In the genomic region with DNA sequence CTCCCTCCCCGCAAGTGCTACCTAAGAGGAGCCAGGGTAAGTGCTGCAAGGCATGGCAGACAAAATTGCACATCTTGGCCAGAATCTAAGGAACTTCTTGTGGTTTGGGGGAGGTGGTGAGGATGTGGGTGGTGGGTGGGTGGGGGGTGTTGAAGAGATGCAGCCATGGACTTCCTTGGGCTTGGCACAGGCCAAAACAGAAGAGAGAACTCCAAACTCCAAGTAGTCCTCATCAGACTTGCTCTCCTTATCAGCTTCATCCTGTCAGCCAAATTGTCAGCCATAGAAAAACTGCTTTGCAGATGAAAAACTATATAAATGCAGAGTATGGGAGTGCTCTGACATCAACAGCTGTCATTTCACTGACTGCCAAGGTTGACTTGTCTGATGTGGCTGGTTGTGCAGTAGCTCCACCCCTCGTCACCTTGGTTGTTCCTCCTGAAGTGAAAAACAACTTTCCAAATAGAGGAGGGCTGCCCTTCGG, we compare ENCODE assay signal across 14 cellular contexts. TPM values are rescaled to one million over a fixed set of nuclear protein-coding genes. Genes with fewer than 3 reads are reported as not detected.
DNase-seq lines count a peak whose midpoint lies in the region; ATAC-seq lines count a peak whose summit lies in the region.
"Had no signal": no experiment of that assay in that cellular context is flagged by ENCODE, and none has a peak within 500 bp of the region (broad histone marks: within the 10 kb centered on the region; RNA-seq: fewer than 3 reads in every experiment).

No MANE protein-coding gene starts in this region.

- DNase-seq in stimulated activated CD8-positive, alpha-beta memory T cell treated with anti-CD3 and anti-CD28 coated beads, Interleukin-12 subunit alpha, Interleukin-12 subunit beta, amount 100 ng/mL, for 1 hour (ENCODE audit: low read depth), result peak; percentile 32
- DNase-seq in stimulated activated CD8-positive, alpha-beta memory T cell treated with anti-CD3 and anti-CD28 coated beads, Interleukin-4, amount 100 ng/mL, for 48 hours, result no peak
- peak; percentile 35 to 43 for DNase-seq in activated T-cell treated with anti-CD3 and anti-CD28 coated beads, Interleukin-2, amount 50 U/mL, for 72 hours
- DNase-seq in immature natural killer cell (peak; percentile 47 to 53 (median 49)), kidney glomerular epithelial cell (lab: John Stamatoyannopoulos, UW) (no peak), NCI-H1105 (lab: John Stamatoyannopoulos, UW) (no peak)
- DNase-seq: NK-92 treated with Interleukin-12 subunit alpha and Interleukin-12 subunit beta, amount 100 ng/mL, for 24 hours; stimulated activated naive B cell treated with anti-CD40 and anti-IgM and Interleukin-4, amounts not matched to agents 10 μg/mL and 1 μg/mL and 100 μg/mL, for 72 hours had no signal

- no peaks in the 10 kb centered on the region for H3K27me3 Mint-ChIP-seq in activated T-cell treated with anti-CD3 and anti-CD28 coated beads, Interleukin-2, amount 50 U/mL, for 72 hours (ENCODE audit: low read depth)
- peaks cover 0 to 2% (median 2%) of the 10 kb centered on the region in 3 donors for H3K27me3 Mint-ChIP-seq in immature natural killer cell (ENCODE audit: low read depth in 3 of 3)
- H3K27me3 Mint-ChIP-seq: stimulated activated naive B cell treated with anti-CD40 and anti-IgM and Interleukin-4, amounts not matched to agents 10 μg/mL and 1 μg/mL and 100 μg/mL, for 72 hours had no signal

- H3K27ac Mint-ChIP-seq in activated T-cell treated with anti-CD3 and anti-CD28 coated beads, Interleukin-2, amount 50 U/mL, for 72 hours, result peak overlapping the region; percentile 87
- peak overlapping the region; percentile 72 to 92 (median 86) for H3K27ac Mint-ChIP-seq in immature natural killer cell
- H3K27ac Mint-ChIP-seq: stimulated activated naive B cell treated with anti-CD40 and anti-IgM and Interleukin-4, amounts not matched to agents 10 μg/mL and 1 μg/mL and 100 μg/mL, for 72 hours had no signal

- peaks cover 82% of the 10 kb centered on the region for H3K4me1 Mint-ChIP-seq in activated T-cell treated with anti-CD3 and anti-CD28 coated beads, Interleukin-2, amount 50 U/mL, for 72 hours (ENCODE audit: low read depth)
- peaks cover 72 to 81% of the 10 kb centered on the region in 2 donors for H3K4me1 Mint-ChIP-seq in immature natural killer cell

- peaks cover 0 to 2% of the 10 kb centered on the region in 2 donors for H3K36me3 Mint-ChIP-seq in activated T-cell treated with anti-CD3 and anti-CD28 coated beads, Interleukin-2, amount 50 U/mL, for 72 hours (ENCODE audit: insufficient read depth in 2 of 2)
- H3K36me3 Mint-ChIP-seq in immature natural killer cell, result peaks cover 0 to 8% (median 5%) of the 10 kb centered on the region in 3 donors

- H3K4me3 Mint-ChIP-seq in activated T-cell treated with anti-CD3 and anti-CD28 coated beads, Interleukin-2, amount 50 U/mL, for 72 hours, result peak overlapping the region; percentile 60 to 75
- H3K4me3 Mint-ChIP-seq in immature natural killer cell, result peak overlapping the region; percentile 72 to 85 (median 74)
- H3K4me3 Mint-ChIP-seq: neural crest cell; stimulated activated naive B cell treated with anti-CD40 and anti-IgM and Interleukin-4, amounts not matched to agents 10 μg/mL and 1 μg/mL and 100 μg/mL, for 72 hours had no signal

- no peaks in the 10 kb centered on the region for H3K9me3 Mint-ChIP-seq in activated T-cell treated with anti-CD3 and anti-CD28 coated beads, Interleukin-2, amount 50 U/mL, for 72 hours
- no peaks in the 10 kb centered on the region for H3K9me3 Mint-ChIP-seq in immature natural killer cell
- H3K9me3 Mint-ChIP-seq: neural crest cell; stimulated activated naive B cell treated with anti-CD40 and anti-IgM and Interleukin-4, amounts not matched to agents 10 μg/mL and 1 μg/mL and 100 μg/mL, for 72 hours had no signal

- ATAC-seq in activated T-cell treated with anti-CD3 and anti-CD28 coated beads, Interleukin-2, amount 50 U/mL, for 72 hours (replicated peaks in 1 of 2), result peak; percentile 66 to 72
- no peak for ATAC-seq in GM19395 (IDR thresholded peaks at IDR 0.05; ENCODE audit: unreplicated experiment)
- no peak for ATAC-seq in HG03280 (IDR thresholded peaks at IDR 0.05; ENCODE audit: unreplicated experiment)
- ATAC-seq: SK-N-SH treated with all-trans-retinoic acid at 6 μM for 48 hours had no signal

RNA-seq across cellular contexts. Expression of a gene that starts 7.1 kb away (rescaled TPM):
- total RNA-seq in activated T-cell treated with anti-CD3 and anti-CD28 coated beads, Interleukin-2, amount 50 U/mL, for 72 hours, result 1 to 10 TPM; 2.1 to 2.6 TPM
- 10 to 100 TPM in 1 of 3 donors, 1 to 10 TPM in 2; 3.6 to 12.5 (median 5.0) TPM for polyA plus RNA-seq in immature natural killer cell

RNA-seq across cellular contexts. Expression of a gene that starts 8.5 kb away (rescaled TPM):
- total RNA-seq in activated T-cell treated with anti-CD3 and anti-CD28 coated beads, Interleukin-2, amount 50 U/mL, for 72 hours, result 10 to 100 TPM; 15.8 to 16.5 TPM
- polyA plus RNA-seq in immature natural killer cell, result 10 to 100 TPM in 2 of 3 donors, 1 to 10 TPM in 1; 8.8 to 20.3 (median 10.2) TPM

RNA-seq across cellular contexts. Expression of a gene that starts 18.7 kb away (rescaled TPM):
- 10 to 100 TPM; 11.9 to 13.3 TPM for total RNA-seq in activated T-cell treated with anti-CD3 and anti-CD28 coated beads, Interleukin-2, amount 50 U/mL, for 72 hours
- polyA plus RNA-seq in immature natural killer cell, result 1 to 10 TPM in 2 of 3 donors, under 1 TPM in 1; 0.94 to 8.9 (median 4.1) TPM

RNA-seq across cellular contexts. Expression of a gene that starts 36.1 kb away (rescaled TPM):
- total RNA-seq in activated T-cell treated with anti-CD3 and anti-CD28 coated beads, Interleukin-2, amount 50 U/mL, for 72 hours, result under 1 TPM; 0.10 to 0.37 TPM
- under 1 TPM in 2 of 3 donors, not detected in 1; 0.08 to 0.28 TPM for polyA plus RNA-seq in immature natural killer cell
- total RNA-seq: G401 had no signal

RNA-seq across cellular contexts. Expression of a gene that starts 37.3 kb away (rescaled TPM):
- total RNA-seq in activated T-cell treated with anti-CD3 and anti-CD28 coated beads, Interleukin-2, amount 50 U/mL, for 72 hours, result not detected
- polyA plus RNA-seq in immature natural killer cell, result not detected
- total RNA-seq: G401, neural crest cell had no signal
- polyA plus RNA-seq: AG04450 had no signal

Comparison
In these comparisons a context has a peak if more than half of its experiments do, and no peak if none do; other contexts are left out.
1. DNase-seq: peak in stimulated activated CD8-positive, alpha-beta memory T cell treated with anti-CD3 and anti-CD28 coated beads, Interleukin-12 subunit alpha, Interleukin-12 subunit beta, amount 100 ng/mL, for 1 hour (single experiment), activated T-cell treated with anti-CD3 and anti-CD28 coated beads, Interleukin-2, amount 50 U/mL, for 72 hours (2 of 2) and immature natural killer cell (3 of 3); none in stimulated activated CD8-positive, alpha-beta memory T cell treated with anti-CD3 and anti-CD28 coated beads, Interleukin-4, amount 100 ng/mL, for 48 hours (single experiment), kidney glomerular epithelial cell (single experiment) and NCI-H1105 (single experiment).
2. ATAC-seq: peak in activated T-cell treated with anti-CD3 and anti-CD28 coated beads, Interleukin-2, amount 50 U/mL, for 72 hours (2 of 2); none in GM19395 (single experiment) and HG03280 (single experiment).